ENCODE assay signal across 8 cellular contexts in genomic region chr11:65498727-65498976, GRCh38. TPM values are rescaled to one million over a fixed set of nuclear protein-coding genes. Genes with fewer than 3 reads are reported as not detected.
A peak's percentile ranks its signal among the peaks of the same experiment; 100 is the strongest.
DNase-seq lines count a peak whose midpoint lies in the region; ATAC-seq and TF ChIP-seq lines count a peak whose summit lies in the region.

No MANE protein-coding gene starts in this region.

- H3K9me3 Mint-ChIP-seq in CD8-positive, alpha-beta T cell = no peaks in the 10 kb centered on the region

- H3K27ac Mint-ChIP-seq in CD8-positive, alpha-beta T cell = no peak overlapping the region

- peak overlapping the region; percentile 72 for H3K4me3 ChIP-seq in CD8-positive, alpha-beta T cell (ENCODE audit: low read depth, low read length)
- peak overlapping the region; percentile 67 to 84 (median 80) for H3K4me3 ChIP-seq in Peyer's patch
- peak overlapping the region; percentile 99 for H3K4me3 ChIP-seq in fibroblast of the aortic adventitia (ENCODE audit: low read depth, low read length)
- peak overlapping the region; percentile 99 for H3K4me3 ChIP-seq in retinal pigment epithelial cell (ENCODE audit: low read length)

- H3K27me3 Mint-ChIP-seq in CD8-positive, alpha-beta T cell (ENCODE audit: low read depth) = no peaks in the 10 kb centered on the region

- H3K4me1 Mint-ChIP-seq in CD8-positive, alpha-beta T cell (ENCODE audit: low read depth) = peaks cover 19% of the 10 kb centered on the region

- in situ Hi-C loops in G401 (cut with HindIII; ENCODE audit: low sequenced_read_pairs) = no loop called here

- no peak for ATAC-seq in CD8-positive, alpha-beta T cell
- ATAC-seq in GM18907 (IDR thresholded peaks at IDR 0.05; ENCODE audit: unreplicated experiment) = no peak

- TF ChIP-seq POLR2A in Peyer's patch (IDR thresholded peaks at IDR 0.05) = no peak

- no peak for TF ChIP-seq CTCF in CD8-positive, alpha-beta T cell (IDR thresholded peaks at IDR 0.05)
- TF ChIP-seq CTCF in Peyer's patch (IDR thresholded peaks at IDR 0.05) (no peak), fibroblast of the aortic adventitia (IDR thresholded peaks at IDR 0.05; ENCODE audit: insufficient read depth, low read length) (no peak), retinal pigment epithelial cell (conservative IDR thresholded peaks at IDR 0.05; ENCODE audit: low read depth, low read length) (no peak)

- peak overlapping the region; percentile 99 for H3K27ac ChIP-seq in CD8-positive, alpha-beta T cell (ENCODE audit: low read depth, low read length)
- H3K27ac ChIP-seq in Peyer's patch = peak overlapping the region; percentile 96 to 99 (median 98)

- CTCF ChIA-PET in CD8-positive, alpha-beta T cell (lab: Charles Lee) = interaction anchor here (0.7 to 8.4 kb wide), 12 partner anchors 9 to 165 kb away, joined by 3 to 229 read pairs (median 8); partner anchors contain the start of genes DPF2 and NEAT1

- peaks cover 30% of the 10 kb centered on the region for H3K36me3 ChIP-seq in CD8-positive, alpha-beta T cell (ENCODE audit: insufficient read depth, low read length)
- peaks cover 0 to 30% (median 0%) of the 10 kb centered on the region in 3 donors for H3K36me3 ChIP-seq in Peyer's patch

- POLR2A ChIA-PET in CD8-positive, alpha-beta T cell (lab: Charles Lee) = interaction anchor here (0.6 to 18.0 kb wide), 59 partner anchors 10 to 887 kb away, joined by 3 to 1786 read pairs (median 8); partner anchors contain the start of genes CCDC85B, DPF2, EHBP1L1 and FAM89B

- intact Hi-C loops in CD8-positive, alpha-beta T cell (cut with DNase I, micrococcal nuclease) = loop anchor here (2.0 kb wide), 2 partner anchors 26 to 76 kb away; partner anchors contain the start of genes NEAT1 (in 1 of the 2) and SCYL1 (in 1 of the 2)

- H3K36me3 Mint-ChIP-seq in CD8-positive, alpha-beta T cell = peaks cover 5% of the 10 kb centered on the region

- H3K9me3 ChIP-seq in CD8-positive, alpha-beta T cell (ENCODE audit: low read length) = no peaks in the 10 kb centered on the region
- no peaks in the 10 kb centered on the region for H3K9me3 ChIP-seq in Peyer's patch

- peaks cover 13% of the 10 kb centered on the region for H3K4me1 ChIP-seq in CD8-positive, alpha-beta T cell (ENCODE audit: insufficient read depth, low read length)
- H3K4me1 ChIP-seq in Peyer's patch = peaks cover 6 to 30% (median 18%) of the 10 kb centered on the region in 4 donors

- H3K27me3 ChIP-seq in CD8-positive, alpha-beta T cell (ENCODE audit: insufficient read depth, low read length) = no peaks in the 10 kb centered on the region
- no peaks in the 10 kb centered on the region for H3K27me3 ChIP-seq in Peyer's patch

- DNase-seq in CD8-positive, alpha-beta T cell = no peak
- DNase-seq in Peyer's patch = no peak
- DNase-seq in fibroblast of the aortic adventitia (ENCODE audit: low read depth) = no peak
- no peak for DNase-seq in retinal pigment epithelial cell (ENCODE audit: low read depth)
- no peak for DNase-seq in DMS153 (lab: John Stamatoyannopoulos, UW)
- no peak for DNase-seq in G401 (ENCODE audit: low spot score)
- no peak for DNase-seq in NAMALWA (ENCODE audit: low spot score)

- no peak overlapping the region for H3K4me3 Mint-ChIP-seq in CD8-positive, alpha-beta T cell

RNA-seq across cellular contexts. Expression of gene MALAT1, which starts 0.2 kb away (rescaled TPM):
- over 10,000 TPM; 25,886 to 26,729 TPM for total RNA-seq in CD8-positive, alpha-beta T cell
- total RNA-seq in Peyer's patch = over 10,000 TPM; 10,683 to 28,425 (median 19,356) TPM
- total RNA-seq in fibroblast of the aortic adventitia (ENCODE audit: low replicate concordance) = 10,787 and 27,374 TPM in 2 replicates
- total RNA-seq in G401 (2014; rRNA removed; shearing (Covaris generic)) = 166 and 288 TPM in 2 replicates

RNA-seq across cellular contexts. Expression of gene SCYL1, which starts 26.2 kb away (rescaled TPM):
- total RNA-seq in CD8-positive, alpha-beta T cell = 10 to 100 TPM; 55.8 to 60.4 TPM
- total RNA-seq in Peyer's patch (10 to 100 TPM; 73.4 to 88.1 (median 79.0) TPM), fibroblast of the aortic adventitia (ENCODE audit: low replicate concordance) (32.1 and 76.8 TPM in 2 replicates)
- total RNA-seq in G401 (2014; rRNA removed; shearing (Covaris generic)) = 77.6 and 80.4 TPM in 2 replicates

RNA-seq across cellular contexts. Expression of gene LTBP3, which starts 59.5 kb away (rescaled TPM):
- total RNA-seq in CD8-positive, alpha-beta T cell = 100 to 1,000 TPM; 231 to 246 TPM
- 100 to 1,000 TPM in 1 of 4 donors, 10 to 100 TPM in 3; 42.0 to 150 (median 88.3) TPM for total RNA-seq in Peyer's patch
- total RNA-seq in fibroblast of the aortic adventitia (ENCODE audit: low replicate concordance) = 47.3 and 147 TPM in 2 replicates
- 32.5 and 53.2 TPM in 2 replicates for total RNA-seq in G401 (2014; rRNA removed; shearing (Covaris generic))

Comparison
In these comparisons a context has a peak if more than half of its experiments do, and no peak if none do; other contexts are left out.
1. RNA of gene MALAT1, which starts 0.2 kb away (total RNA-seq): 25,886 to 26,729 TPM in CD8-positive, alpha-beta T cell, 10,683 to 28,425 TPM in Peyer's patch and 10,787 to 27,374 TPM in fibroblast of the aortic adventitia; 166 to 288 TPM in G401; every median in the first group is over 10 times any median in the second.
2. Peak in every context shown above with its lines, with median percentiles within 50 percentile points of each other: H3K4me3 ChIP-seq.